8 cellular contexts compared by ENCODE assay signal in genomic region chr14:35826952-35827416, GRCh38. TPM values are rescaled to one million over a fixed set of nuclear protein-coding genes. Genes with fewer than 3 reads are reported as not detected.
DNase-seq lines count a peak whose midpoint lies in the region; ATAC-seq, FAIRE-seq and TF ChIP-seq lines count a peak whose summit lies in the region.

No MANE protein-coding gene starts in this region.

- CTCF ChIA-PET in CD4-positive, alpha-beta memory T cell (lab: Charles Lee; ENCODE audit: partially characterized antibody), result interaction anchor here (1.8 to 3.7 kb wide), 3 partner anchors 11 to 20 kb away, joined by 7 to 42 read pairs (median 11); partner anchors contain the start of gene RALGAPA1
- CTCF ChIA-PET in H1 (lab: Charles Lee; ENCODE audit: partially characterized antibody), result interaction anchor here (0.6 to 2.9 kb wide), 3 partner anchors 12 to 55 kb away, joined by 3 to 18 read pairs (median 5); no protein-coding TSS in a partner anchor

- peak overlapping the region; percentile 90 for H3K18ac ChIP-seq in H1 (ENCODE audit: extremely low read depth, low read length)
- peak overlapping the region; percentile 6 for H3K18ac ChIP-seq in neuronal stem cell (ENCODE audit: low read length)

- peak overlapping the region; percentile 46 to 78 for H3K4me2 ChIP-seq in H1 (ENCODE audit: insufficient read depth in 1 of 2, low read depth in 2 of 2, low read length in 2 of 2)
- H3K4me2 ChIP-seq in neuronal stem cell (ENCODE audit: insufficient read depth, low read length, poor library complexity, severe bottlenecking), result peak overlapping the region; percentile 67

- H3K23me2 ChIP-seq in H1 (ENCODE audit: low read depth, low read length), result peaks cover 6% of the 10 kb centered on the region; the same call in 1 of the 2 replicates

- H4K5ac ChIP-seq in H1 (ENCODE audit: insufficient read length, low read depth, low read length), result peak overlapping the region; percentile 67

- H3K4me3 ChIP-seq in CD4-positive, alpha-beta memory T cell (ENCODE audit: low read length in 2 of 2), result peak overlapping the region; percentile 86 to 94
- H3K4me3 ChIP-seq in MG63 (peak overlapping the region; percentile 69), H1 (ENCODE audit: extremely low read depth in 1 of 4, insufficient read depth in 2 of 4, low read depth in 3 of 4, low read length in 4 of 4) (peak overlapping the region; percentile 88 to 95 (median 90)), neuronal stem cell (ENCODE audit: low read length in 2 of 2) (peak overlapping the region; percentile 96 to 97)

- H3K36me3 Mint-ChIP-seq in CD4-positive, alpha-beta memory T cell, result peaks cover 0 to 13% of the 10 kb centered on the region in 2 donors

- FAIRE-seq in H1 (lab: Jason Lieb, UNC), result no peak

- intact Hi-C loops in CD4-positive, alpha-beta memory T cell (cut with micrococcal nuclease), result loop anchor here (1.0 to 10.0 kb wide), 6 partner anchors 18 to 1292 kb away; partner anchors contain the start of genes EAPP, MBIP, PRORP and PSMA6

- no peak; a peak in 1 of 4 replicates for TF ChIP-seq CTCF in H1 (IDR thresholded peaks at IDR 0.05; ENCODE audit: control extremely low read depth in 1 of 3, insufficient read depth in 1 of 3, low read depth in 1 of 3, low read length in 3 of 3)

- H2BK20ac ChIP-seq in H1 (ENCODE audit: low read length), result no peak overlapping the region

- H2AFZ ChIP-seq in H1 (ENCODE audit: low read length), result peak overlapping the region; percentile 47
- peak overlapping the region; percentile 97 for H2AFZ ChIP-seq in neuronal stem cell (ENCODE audit: low read length)

- no peak overlapping the region for H2BK12ac ChIP-seq in H1 (ENCODE audit: low read depth, low read length)
- no peak overlapping the region for H2BK12ac ChIP-seq in neuronal stem cell (ENCODE audit: low read length)

- no peak for ATAC-seq in GM21360 (IDR thresholded peaks at IDR 0.05; ENCODE audit: unreplicated experiment)

- H3K9me3 Mint-ChIP-seq in CD4-positive, alpha-beta memory T cell, result no peaks in the 10 kb centered on the region

- H3K56ac ChIP-seq in H1 (replicated peaks; ENCODE audit: insufficient read length, low read depth, low read length), result peak overlapping the region; percentile 69

- H3K27ac Mint-ChIP-seq in CD4-positive, alpha-beta memory T cell, result peak overlapping the region; percentile 72 to 97 (median 92)

- no peaks in the 10 kb centered on the region for H3K27me3 ChIP-seq in CD4-positive, alpha-beta memory T cell (ENCODE audit: insufficient read depth, low read length)
- H3K27me3 ChIP-seq in MG63 (no peaks in the 10 kb centered on the region), H1 (replicated peaks in 1 of 4; ENCODE audit: control insufficient read depth in 3 of 4, extremely low read depth in 1 of 4, insufficient read depth in 3 of 4, low read length in 3 of 4) (no peaks in the 10 kb centered on the region), neuronal stem cell (ENCODE audit: control insufficient read depth in 3 of 3, insufficient read depth in 3 of 3, low read depth in 1 of 3, low read length in 3 of 3) (no peaks in the 10 kb centered on the region)

- TF ChIP-seq EP300 in H1 (IDR thresholded peaks at IDR 0.05; ENCODE audit: borderline replicate concordance in 1 of 2, low read depth in 2 of 2, low read length in 2 of 2), result no peak

- peak overlapping the region; percentile 78 for H2BK5ac ChIP-seq in H1 (ENCODE audit: low read depth, low read length)
- H2BK5ac ChIP-seq in neuronal stem cell (ENCODE audit: low read length), result peak overlapping the region; percentile 93

- TF ChIP-seq POLR2A in H1 (IDR thresholded peaks at IDR 0.05; ENCODE audit: control extremely low read depth in 1 of 2, low read depth in 2 of 2, low read length in 2 of 2), result no peak; a peak in 1 of 3 replicates

- H2BK15ac ChIP-seq in H1 (ENCODE audit: low read length), result no peak overlapping the region
- H2BK15ac ChIP-seq in neuronal stem cell (ENCODE audit: low read length), result no peak overlapping the region

- H3K4ac ChIP-seq in H1 (replicated peaks; ENCODE audit: insufficient read length, low read depth, low read length) (peak overlapping the region; percentile 57), neuronal stem cell (ENCODE audit: low read length) (no peak overlapping the region)

- H3K4me1 ChIP-seq in CD4-positive, alpha-beta memory T cell (ENCODE audit: insufficient read depth, low read length), result peaks cover 9% of the 10 kb centered on the region
- H3K4me1 ChIP-seq in H1 (replicated peaks in 1 of 4; ENCODE audit: control insufficient read depth in 3 of 4, insufficient read depth in 4 of 4, low read length in 3 of 4) (peaks cover 0 to 3% (median 0%) of the 10 kb centered on the region in 4 experiments; a peak in 3 of 7 replicates), neuronal stem cell (ENCODE audit: control insufficient read depth in 2 of 2, insufficient read depth in 1 of 2, low read depth in 1 of 2, low read length in 2 of 2) (no peaks in the 10 kb centered on the region)

- H2BK120ac ChIP-seq in H1 (replicated peaks; ENCODE audit: low read depth, low read length) (no peak overlapping the region), neuronal stem cell (ENCODE audit: low read depth, low read length) (no peak overlapping the region)

- peaks cover 0 to 1% of the 10 kb centered on the region in 2 experiments for H4K20me1 ChIP-seq in H1 (replicated peaks in 1 of 2; ENCODE audit: control insufficient read depth in 1 of 2, insufficient read depth in 2 of 2, low read length in 2 of 2)

- H3K9me3 ChIP-seq in CD4-positive, alpha-beta memory T cell (ENCODE audit: control insufficient read depth in 1 of 2, low read length in 2 of 2), result no peaks in the 10 kb centered on the region
- no peaks in the 10 kb centered on the region for H3K9me3 ChIP-seq in MG63
- H3K9me3 ChIP-seq in H1 (ENCODE audit: insufficient read depth in 2 of 2, low read depth in 1 of 2, low read length in 1 of 2), result no peaks in the 10 kb centered on the region
- H3K9me3 ChIP-seq in neuronal stem cell (replicated peaks in 1 of 2; ENCODE audit: control insufficient read depth in 2 of 2, insufficient read depth in 1 of 2, low read depth in 1 of 2, low read length in 2 of 2), result no peaks in the 10 kb centered on the region

- TF ChIP-seq RAD21 in H1 (IDR thresholded peaks at IDR 0.05 in 1 of 2, conservative IDR thresholded peaks at IDR 0.05 in 1 of 2; ENCODE audit: low read depth in 2 of 2, low read length in 2 of 2), result no peak

- peaks cover 15 to 30% (median 20%) of the 10 kb centered on the region in 4 donors for H3K4me1 Mint-ChIP-seq in CD4-positive, alpha-beta memory T cell

- peak overlapping the region; percentile 88 for H3K27ac ChIP-seq in CD4-positive, alpha-beta memory T cell (ENCODE audit: low read depth, low read length)
- H3K27ac ChIP-seq in H1 (ENCODE audit: low read depth, low read length), result peak overlapping the region; percentile 94; the same call in 1 of the 2 replicates
- peak overlapping the region; percentile 100 for H3K27ac ChIP-seq in neuronal stem cell (replicated peaks; ENCODE audit: low read length)

- no peaks in the 10 kb centered on the region for H3K36me3 ChIP-seq in CD4-positive, alpha-beta memory T cell (ENCODE audit: insufficient read depth, low read length)
- H3K36me3 ChIP-seq in MG63 (no peaks in the 10 kb centered on the region), H1 (ENCODE audit: control insufficient read depth in 2 of 4, insufficient read depth in 4 of 4, low read length in 3 of 4) (peaks cover 0 to 5% (median under 1%) of the 10 kb centered on the region in 4 experiments; a peak in 2 of 8 replicates), neuronal stem cell (replicated peaks in 1 of 2; ENCODE audit: control insufficient read depth in 2 of 2, insufficient read depth in 2 of 2, low read length in 2 of 2) (peaks cover 0 to 12% of the 10 kb centered on the region in 2 donors)

- POLR2A ChIA-PET in CD4-positive, alpha-beta memory T cell (lab: Charles Lee; ENCODE audit: partially characterized antibody), result interaction anchor here (1.1 to 1.7 kb wide), 6 partner anchors 12 to 781 kb away, joined by 3 to 12 read pairs (median 5); partner anchors contain the start of genes FAM177A1 and MBIP
- POLR2A ChIA-PET in H1 (lab: Charles Lee; ENCODE audit: partially characterized antibody), result interaction anchor here (0.7 to 1.5 kb wide), 3 partner anchors 8 to 356 kb away, joined by 3 to 9 read pairs (median 6); no protein-coding TSS in a partner anchor

- H3K79me2 ChIP-seq in H1 (ENCODE audit: control insufficient read depth in 1 of 2, insufficient read depth in 2 of 2, low read length in 2 of 2), result peaks cover 0 to 26% of the 10 kb centered on the region in 2 experiments; a peak in 2 of 4 replicates

- peak overlapping the region; percentile 24 for H3K23ac ChIP-seq in H1 (ENCODE audit: insufficient read length)
- peak overlapping the region; percentile 100 for H3K23ac ChIP-seq in neuronal stem cell (ENCODE audit: low read depth, low read length, poor library complexity)

- no peaks in the 10 kb centered on the region for H3K27me3 Mint-ChIP-seq in CD4-positive, alpha-beta memory T cell

- H4K8ac ChIP-seq in H1 (ENCODE audit: extremely low read depth, insufficient read depth, low read length) (peak overlapping the region; percentile 79; the same call in 1 of the 2 replicates), neuronal stem cell (ENCODE audit: low read depth, low read length) (no peak overlapping the region)

- H4K91ac ChIP-seq in H1 (replicated peaks; ENCODE audit: insufficient read length, low read length), result peak overlapping the region; percentile 81
- no peak overlapping the region for H4K91ac ChIP-seq in neuronal stem cell (ENCODE audit: low read depth, low read length, poor library complexity)

- H3K14ac ChIP-seq in H1 (ENCODE audit: insufficient read length), result no peak overlapping the region
- no peak overlapping the region for H3K14ac ChIP-seq in neuronal stem cell (ENCODE audit: low read length)

- no peak overlapping the region for H2AK5ac ChIP-seq in H1 (ENCODE audit: low read depth, low read length)
- no peak overlapping the region for H2AK5ac ChIP-seq in neuronal stem cell (ENCODE audit: low read depth, low read length)

- WGBS in H1 (ENCODE audit: extremely low coverage in 1 of 2, insufficient coverage in 1 of 2, insufficient read length in 1 of 2, insufficient replicate concordance in 2 of 2, low coverage in 1 of 2, low lambda C conversion rate in 2 of 2, missing lambda C conversion rate in 1 of 2), 2 experiments, result 4% methylated on average over 11 of the region's 11 CpGs; no CpG with 5 or more reads in 1 of the 2 experiments
- no CpG with 5 or more reads among the region's 11 CpGs for WGBS in neuronal stem cell (ENCODE audit: extremely low coverage in 2 of 2, insufficient read length in 2 of 2, insufficient replicate concordance in 1 of 2), 2 donors

- H3K9ac ChIP-seq in H1 (replicated peaks in 1 of 4; ENCODE audit: extremely low read depth in 1 of 4, low read depth in 3 of 4, low read length in 3 of 4), result peak overlapping the region; percentile 49 to 58 (median 54)
- peak overlapping the region; percentile 56 for H3K9ac ChIP-seq in neuronal stem cell (ENCODE audit: low read depth, low read length, poor library complexity)

- DNase-seq in CD4-positive, alpha-beta memory T cell, result no peak
- no peak for DNase-seq in MG63
- DNase-seq in H1 (ENCODE audit: low read depth in 1 of 2, low spot score in 2 of 2), result no peak
- DNase-seq in neuronal stem cell (ENCODE audit: low spot score), result no peak
- no peak for DNase-seq in T1000 (lab: John Stamatoyannopoulos, UW)
- DNase-seq in glomerular visceral epithelial cell (ENCODE audit: extremely low spot score), result no peak
- DNase-seq in NCI-H2227 (lab: John Stamatoyannopoulos, UW; ENCODE audit: unreplicated experiment), result no peak

- H3K4me3 Mint-ChIP-seq in CD4-positive, alpha-beta memory T cell, result peak overlapping the region; percentile 88 to 95 (median 92)

- peaks cover 2% of the 10 kb centered on the region; the same call in 1 of the 2 replicates for H3K79me1 ChIP-seq in H1 (ENCODE audit: low read depth, low read length)
- H3K79me1 ChIP-seq in neuronal stem cell (ENCODE audit: low read depth, low read length), result peaks cover 5% of the 10 kb centered on the region

RNA-seq across cellular contexts. Expression of gene BRMS1L, which starts 0.8 kb away (rescaled TPM):
- 1 to 10 TPM; 5.3 to 9.7 TPM for total RNA-seq in CD4-positive, alpha-beta memory T cell
- polyA plus RNA-seq in CD4-positive, alpha-beta memory T cell, result 1 to 10 TPM; 3.1 to 5.9 TPM
- 1.4 and 2.2 TPM in 2 replicates for total RNA-seq in MG63 (2014; rRNA removed; shearing (Covaris generic); ENCODE audit: low replicate concordance)
- total RNA-seq in H1 (2021; fragmentation: NEBNext Ultra II Directional; extraction: Animal tissue kit (Norgen Biotek cat#: 25700)), result 10.9 and 11.8 TPM in 2 replicates
- 1.9 and 4.4 TPM in 2 replicates for polyA plus RNA-seq in H1 (2011; rRNA removed)
- 7.3 TPM for polyA plus RNA-seq in H1 (2011; cell fraction: cytosol; rRNA removed)
- polyA plus RNA-seq in H1 (2011; cell fraction: nucleus; rRNA removed), result 1.4 TPM
- 5.7 to 10.2 TPM (median 7.1 TPM) in 4 replicates for polyA plus RNA-seq in H1 (2012, experiment 1 of 2)
- 0.71 TPM for polyA plus RNA-seq in H1 (2012, experiment 2 of 2)
- polyA plus RNA-seq in H1 (2013, experiment 1 of 2), result 6.8 TPM
- 6.4 TPM for polyA plus RNA-seq in H1 (2013, experiment 2 of 2)
- polyA minus RNA-seq in H1 (2011; rRNA and poly(A)+ RNA removed), result 3.1 and 3.3 TPM in 2 replicates
- polyA minus RNA-seq in H1 (2011; cell fraction: cytosol; rRNA and poly(A)+ RNA removed), result 4.1 TPM
- polyA minus RNA-seq in H1 (2011; cell fraction: nucleus; rRNA and poly(A)+ RNA removed), result 9.8 TPM
- polyA plus RNA-seq in neuronal stem cell (2013, experiment 1 of 2), result 13.7 TPM
- polyA plus RNA-seq in neuronal stem cell (2013, experiment 2 of 2), result 13.5 TPM

RNA-seq across cellular contexts. Expression of gene RALGAPA1, which starts 17.9 kb away (rescaled TPM):
- total RNA-seq in CD4-positive, alpha-beta memory T cell, result 10 to 100 TPM; 64.7 to 66.0 TPM
- polyA plus RNA-seq in CD4-positive, alpha-beta memory T cell, result 10 to 100 TPM; 15.1 to 21.1 TPM
- total RNA-seq in MG63 (2014; rRNA removed; shearing (Covaris generic); ENCODE audit: low replicate concordance), result 5.9 and 9.8 TPM in 2 replicates
- 26.1 and 26.7 TPM in 2 replicates for total RNA-seq in H1 (2021; fragmentation: NEBNext Ultra II Directional; extraction: Animal tissue kit (Norgen Biotek cat#: 25700))
- polyA plus RNA-seq in H1 (2011; rRNA removed), result 3.9 and 4.2 TPM in 2 replicates
- 5.5 TPM for polyA plus RNA-seq in H1 (2011; cell fraction: cytosol; rRNA removed)
- polyA plus RNA-seq in H1 (2011; cell fraction: nucleus; rRNA removed), result 8.0 TPM
- 4.7 to 10.3 TPM (median 6.0 TPM) in 4 replicates for polyA plus RNA-seq in H1 (2012, experiment 1 of 2)
- 0.66 TPM for polyA plus RNA-seq in H1 (2012, experiment 2 of 2)
- polyA plus RNA-seq in H1 (2013, experiment 1 of 2), result 10.0 TPM
- 8.7 TPM for polyA plus RNA-seq in H1 (2013, experiment 2 of 2)
- 18.1 and 31.3 TPM in 2 replicates for polyA minus RNA-seq in H1 (2011; rRNA and poly(A)+ RNA removed)
- 11.0 TPM for polyA minus RNA-seq in H1 (2011; cell fraction: cytosol; rRNA and poly(A)+ RNA removed)
- 50.9 TPM for polyA minus RNA-seq in H1 (2011; cell fraction: nucleus; rRNA and poly(A)+ RNA removed)
- 8.0 TPM for polyA plus RNA-seq in neuronal stem cell (2013, experiment 1 of 2)
- polyA plus RNA-seq in neuronal stem cell (2013, experiment 2 of 2), result 8.3 TPM
